1 cellular context compared by ENCODE assay signal in genomic region chr1:1039145-1039910, GRCh38.
A peak's percentile ranks its signal among the peaks of the same experiment; 100 is the strongest.
TF ChIP-seq lines count a peak whose summit lies in the region.

No MANE protein-coding gene starts in this region.

TF ChIP-seq in GM12878, 131 proteins besides CTCF, POLR2A, EP300 and RAD21:
- TF ChIP-seq BHLHE40 (IDR thresholded peaks at IDR 0.05; ENCODE audit: borderline replicate concordance in 1 of 2, low read depth in 2 of 2, low read length in 1 of 2) (peak in 1 of 2 experiments; percentile 36; a peak in 1 of 4 replicates), POLR2AphosphoS5 (IDR thresholded peaks at IDR 0.05; ENCODE audit: low read length) (no peak), ZZZ3 (IDR thresholded peaks at IDR 0.05; ENCODE audit: control insufficient read depth, insufficient read length, low read depth) (no peak), CREM (IDR thresholded peaks at IDR 0.05; ENCODE audit: low read depth) (no peak), HDAC2 (IDR thresholded peaks at IDR 0.05) (no peak), BMI1 (IDR thresholded peaks at IDR 0.05; ENCODE audit: borderline replicate concordance) (peak; percentile 34; the same call in 1 of the 2 replicates), NBN (IDR thresholded peaks at IDR 0.05) (no peak), RUNX3 (IDR thresholded peaks at IDR 0.05; ENCODE audit: low read length) (peak; percentile 56; the same call in 1 of the 2 replicates), JUND (IDR thresholded peaks at IDR 0.05; ENCODE audit: low read depth, low read length) (no peak), NRF1 (conservative IDR thresholded peaks at IDR 0.05; ENCODE audit: low read depth, low read length) (no peak), NR2C1 (IDR thresholded peaks at IDR 0.05) (no peak), TARDBP (IDR thresholded peaks at IDR 0.05; ENCODE audit: borderline replicate concordance) (no peak), USF1 (IDR thresholded peaks at IDR 0.05; ENCODE audit: borderline replicate concordance, extremely low read length, insufficient read depth, low read depth, low read length) (no peak)
